8 cellular contexts compared by ENCODE assay signal in genomic region chr12:57735952-57736742, GRCh38. TPM values are rescaled to one million over a fixed set of nuclear protein-coding genes. Genes with fewer than 3 reads are reported as not detected.
A peak's percentile ranks its signal among the peaks of the same experiment; 100 is the strongest.
DNase-seq lines count a peak whose midpoint lies in the region; ATAC-seq, FAIRE-seq and TF ChIP-seq lines count a peak whose summit lies in the region.

No MANE protein-coding gene starts in this region.

- in situ Hi-C loops in K562 (cut with MboI) = no loop called here

- CTCF ChIA-PET in AG04450 (lab: Charles Lee) = interaction anchor here (1.1 to 2.6 kb wide), 4 partner anchors 10 to 278 kb away, joined by 8 to 19 read pairs (median 10); no protein-coding TSS in a partner anchor
- CTCF ChIA-PET in K562 (lab: Yijun Ruan, JAX; ENCODE audit: low intra/inter-chr PET ratio) = interaction anchor here (0.6 to 2.3 kb wide), 2 partner anchors 103 to 153 kb away, joined by 3 to 17 read pairs; partner anchors contain the start of gene B4GALNT1

- TF ChIP-seq EP300 in K562 (IDR thresholded peaks at IDR 0.05; ENCODE audit: low read length) = no peak

- H3K27me3 ChIP-seq in AG04450 (ENCODE audit: control insufficient read depth, insufficient read depth, low read length) (peaks cover 88% of the 10 kb centered on the region), K562 (ENCODE audit: control insufficient read depth in 2 of 2, insufficient read depth in 2 of 2, low read length in 2 of 2) (peaks cover 20 to 59% of the 10 kb centered on the region in 2 experiments), left lung (peaks cover 48 to 81% of the 10 kb centered on the region in 2 donors)

- no peaks in the 10 kb centered on the region for H4K20me1 ChIP-seq in K562 (replicated peaks; ENCODE audit: control insufficient read depth, insufficient read depth, low read length)

- peak overlapping the region; percentile 51 to 87 for H3K9ac ChIP-seq in K562 (ENCODE audit: insufficient read depth in 1 of 2, low read depth in 2 of 2, low read length in 2 of 2)

- BruUV-seq in K562 (replicated peaks; lab: Mats Ljungman, UMichigan) = no TSS peak

- no peaks in the 10 kb centered on the region for H3K79me2 ChIP-seq in K562 (ENCODE audit: control insufficient read depth, insufficient read depth, low read length)

- H3K36me3 ChIP-seq in K562 (ENCODE audit: control insufficient read depth, insufficient read depth, low read length) = no peaks in the 10 kb centered on the region
- peaks cover 0 to 50% of the 10 kb centered on the region in 2 donors for H3K36me3 ChIP-seq in left lung

- peak overlapping the region; percentile 94 for H2AFZ ChIP-seq in K562 (ENCODE audit: low read depth, low read length)

- no peak for DNase-seq in AG04450 (ENCODE audit: low read depth, low spot score)
- DNase-seq in HuH-7 (ENCODE audit: low spot score) = peak; percentile 80
- DNase-seq in K562 (ENCODE audit: extremely low read depth in 1 of 4, low spot score in 3 of 4) = peak; percentile 77 to 85 (median 82)
- DNase-seq in left lung = peak in 1 of 2 donors; percentile 66
- DNase-seq in HT-29 (ENCODE audit: low spot score) = no peak
- DNase-seq in HPDE6-E6E7 (ENCODE audit: extremely low spot score) = no peak

- peak overlapping the region; percentile 35 for H3K4me3 ChIP-seq in AG04450 (ENCODE audit: low read depth, low read length)
- H3K4me3 ChIP-seq in K562 = peak overlapping the region; percentile 38
- H3K4me3 ChIP-seq in left lung = no peak overlapping the region

- H3K9me1 ChIP-seq in K562 (ENCODE audit: control insufficient read depth, insufficient read depth, low read length) = peaks cover 4% of the 10 kb centered on the region

- intact Hi-C loops in K562 (cut with micrococcal nuclease) (loop anchor here (1.0 to 5.0 kb wide), 4 partner anchors 103 to 273 kb away; partner anchors contain the start of genes B4GALNT1, DDIT3 and MBD6), left lung (cut with DNase I) (no loop called here)

- TF ChIP-seq POLR2A in K562 (conservative IDR thresholded peaks at IDR 0.05) = no peak

- H3K9me3 ChIP-seq in AG04450 (ENCODE audit: control insufficient read depth, insufficient read depth, low read length) = no peaks in the 10 kb centered on the region; the same call in 1 of the 2 replicates
- no peaks in the 10 kb centered on the region for H3K9me3 ChIP-seq in K562 (replicated peaks; ENCODE audit: control insufficient read depth, insufficient read depth, low read depth, low read length)
- no peaks in the 10 kb centered on the region for H3K9me3 ChIP-seq in left lung

- FAIRE-seq in K562 (lab: Jason Lieb, UNC) = peak; percentile 85

- TF ChIP-seq RAD21 in K562 (CRISPR knock-in tag; conservative IDR thresholded peaks at IDR 0.05 in 1 of 2, IDR thresholded peaks at IDR 0.05 in 1 of 2) = peak; percentile 66 to 78

- ATAC-seq in K562 (peak; percentile 93), left lung (peak; percentile 29), HG03571 (IDR thresholded peaks at IDR 0.05; ENCODE audit: unreplicated experiment) (no peak), GM18907 (IDR thresholded peaks at IDR 0.05; ENCODE audit: unreplicated experiment) (no peak)

- H3K27ac ChIP-seq in AG04450 (ENCODE audit: low read depth, low read length) (no peak overlapping the region), K562 (ENCODE audit: extremely low read depth, low read depth, low read length) (peak overlapping the region; percentile 11; the same call in 2 of the 3 replicates), left lung (no peak overlapping the region)

- H3K4me2 ChIP-seq in K562 (ENCODE audit: insufficient read depth, low read length) = peak overlapping the region; percentile 81

- H3K4me1 ChIP-seq in K562 (replicated peaks in 1 of 2; ENCODE audit: control insufficient read depth in 2 of 2, insufficient read depth in 2 of 2, low read length in 2 of 2) = peaks cover 9 to 31% of the 10 kb centered on the region in 2 experiments; a peak in 4 of 5 replicates
- H3K4me1 ChIP-seq in left lung = peaks cover 13 to 44% of the 10 kb centered on the region in 2 donors

- POLR2A ChIA-PET in AG04450 (lab: Yijun Ruan, JAX) (interaction anchor here (1.9 to 2.2 kb wide), 2 partner anchors 9 to 10 kb away, joined by 8 to 10 read pairs; partner anchors contain the start of gene TSPAN31), K562 (lab: Yijun Ruan, JAX) (interaction anchor here (0.5 to 3.5 kb wide), 10 partner anchors 9 to 239 kb away, joined by 3 to 15 read pairs (median 3); partner anchors contain the start of genes CDK4, DDIT3, PIP4K2C and TSPAN31)

- WGBS in K562 (ENCODE audit: insufficient coverage, low coverage, missing lambda C conversion rate) = under 1% methylated on average over 44 of the region's 49 CpGs

- TF ChIP-seq CTCF in AG04450 (IDR thresholded peaks at IDR 0.05; ENCODE audit: low read depth, low read length) (peak; percentile 51), K562 (IDR thresholded peaks at IDR 0.05 in 2 of 3, conservative IDR thresholded peaks at IDR 0.05 in 1 of 3; ENCODE audit: insufficient read depth in 2 of 3, low read depth in 1 of 3, low read length in 3 of 3) (peak; percentile 71 to 79 (median 79)), left lung (IDR thresholded peaks at IDR 0.05) (no peak)

RNA-seq across cellular contexts. Expression of gene AGAP2, which starts 2.4 kb away (rescaled TPM):
- 0.02 and 0.06 TPM in 2 replicates for polyA plus RNA-seq in AG04450 (2011; rRNA removed)
- polyA minus RNA-seq in AG04450 (2011; rRNA and poly(A)+ RNA removed) = 0.22 and 0.37 TPM in 2 replicates
- 0.12 and 0.74 TPM in 2 replicates for total RNA-seq in K562 (2011; cell fraction: chromatin; rRNA removed; ENCODE audit: low replicate concordance)
- 0.26 and 0.67 TPM in 2 replicates for total RNA-seq in K562 (2011; cell fraction: nucleolus; rRNA removed)
- total RNA-seq in K562 (2011; cell fraction: nucleoplasm; rRNA removed) = 0.15 and 0.99 TPM in 2 replicates
- 0.18 and 0.20 TPM in 2 replicates for total RNA-seq in K562 (2014; rRNA removed)
- total RNA-seq in K562 (2014; rRNA removed; fragmentation: Illumina TruSeq; extraction: Trizol) = 0.13 and 0.36 TPM in 2 replicates
- 0.04 and 0.08 TPM in 2 replicates for total RNA-seq in K562 (2015; rRNA removed; fragmentation: Illumina TruSeq; extraction: Trizol)
- 0.31 and 0.60 TPM in 2 replicates for total RNA-seq in K562 (2021)
- polyA plus RNA-seq in K562 (2011; rRNA removed) = 0.12 and 0.36 TPM in 2 replicates
- 0.06 and 0.22 TPM in 2 replicates for polyA plus RNA-seq in K562 (2011; cell fraction: cytosol; rRNA removed)
- 0.39 and 0.57 TPM in 2 replicates for polyA plus RNA-seq in K562 (2011; cell fraction: nucleus; rRNA removed)
- polyA plus RNA-seq in K562 (2012) = 0.46 and 0.65 TPM in 2 replicates
- 0.19 and 0.77 TPM in 2 replicates for polyA plus RNA-seq in K562 (2014; fragmentation: Illumina TruSeq; extraction: Trizol)
- polyA plus RNA-seq in K562 (2014; fragmentation: Nextera tagmentation; extraction: Ambion mirVana) = under 1 TPM in 1 of 2 experiments, not detected in 1; 0.07 TPM
- polyA plus RNA-seq in K562 (2014; rRNA removed) = 0.20 and 0.88 TPM in 2 replicates
- polyA minus RNA-seq in K562 (2011; rRNA and poly(A)+ RNA removed) = 0.09 and 0.67 TPM in 2 replicates
- not detected in 2 replicates for polyA minus RNA-seq in K562 (2011; cell fraction: cytosol; rRNA and poly(A)+ RNA removed)
- 0.11 and 0.27 TPM in 2 replicates for polyA minus RNA-seq in K562 (2011; cell fraction: nucleus; rRNA and poly(A)+ RNA removed)
- total RNA-seq in left lung = 1 to 10 TPM; 1.9 to 5.8 TPM
- 1.9 and 4.0 TPM in 2 replicates for total RNA-seq in HT-29 (2014; rRNA removed; shearing (Covaris generic))

RNA-seq across cellular contexts. Expression of gene TSPAN31, which starts 8.7 kb away (rescaled TPM):
- polyA plus RNA-seq in AG04450 (2011; rRNA removed) (32.7 and 45.9 TPM in 2 replicates), K562 (2011; rRNA removed) (13.8 and 24.9 TPM in 2 replicates), K562 (2014; fragmentation: Illumina TruSeq; extraction: Trizol) (17.6 and 20.5 TPM in 2 replicates), K562 (2014; fragmentation: Nextera tagmentation; extraction: Ambion mirVana) (10 to 100 TPM; 20.1 to 26.4 TPM), K562 (2014; rRNA removed) (11.6 and 20.3 TPM in 2 replicates)
- polyA minus RNA-seq in AG04450 (2011; rRNA and poly(A)+ RNA removed) = 38.6 and 54.6 TPM in 2 replicates
- 36.4 and 39.7 TPM in 2 replicates for total RNA-seq in K562 (2011; cell fraction: chromatin; rRNA removed; ENCODE audit: low replicate concordance)
- total RNA-seq in K562 (2011; cell fraction: nucleolus; rRNA removed) = 29.6 and 31.4 TPM in 2 replicates
- total RNA-seq in K562 (2011; cell fraction: nucleoplasm; rRNA removed) = 39.6 and 43.3 TPM in 2 replicates
- total RNA-seq in K562 (2014; rRNA removed) (11.3 and 14.0 TPM in 2 replicates), K562 (2014; rRNA removed; fragmentation: Illumina TruSeq; extraction: Trizol) (14.3 and 14.7 TPM in 2 replicates), K562 (2015; rRNA removed; fragmentation: Illumina TruSeq; extraction: Trizol) (12.6 and 14.3 TPM in 2 replicates), K562 (2021) (11.0 and 12.4 TPM in 2 replicates), left lung (10 to 100 TPM; 33.5 to 40.0 TPM)
- polyA plus RNA-seq in K562 (2011; cell fraction: cytosol; rRNA removed) = 14.8 and 19.7 TPM in 2 replicates
- polyA plus RNA-seq in K562 (2011; cell fraction: nucleus; rRNA removed) = 14.7 and 19.0 TPM in 2 replicates
- polyA plus RNA-seq in K562 (2012) = 19.0 and 31.1 TPM in 2 replicates
- polyA minus RNA-seq in K562 (2011; rRNA and poly(A)+ RNA removed) = 10.0 and 19.6 TPM in 2 replicates
- polyA minus RNA-seq in K562 (2011; cell fraction: cytosol; rRNA and poly(A)+ RNA removed) = 5.6 and 6.3 TPM in 2 replicates
- 10.2 and 10.6 TPM in 2 replicates for polyA minus RNA-seq in K562 (2011; cell fraction: nucleus; rRNA and poly(A)+ RNA removed)
- total RNA-seq in HT-29 (2014; rRNA removed; shearing (Covaris generic)) = 35.0 and 42.9 TPM in 2 replicates

RNA-seq across cellular contexts. Expression of gene CDK4, which starts 16.0 kb away (rescaled TPM):
- polyA plus RNA-seq in AG04450 (2011; rRNA removed) = 251 and 288 TPM in 2 replicates
- polyA minus RNA-seq in AG04450 (2011; rRNA and poly(A)+ RNA removed) = 141 and 192 TPM in 2 replicates
- 135 and 229 TPM in 2 replicates for total RNA-seq in K562 (2011; cell fraction: chromatin; rRNA removed; ENCODE audit: low replicate concordance)
- 165 and 176 TPM in 2 replicates for total RNA-seq in K562 (2011; cell fraction: nucleolus; rRNA removed)
- total RNA-seq in K562 (2011; cell fraction: nucleoplasm; rRNA removed) = 168 and 190 TPM in 2 replicates
- 237 and 282 TPM in 2 replicates for total RNA-seq in K562 (2014; rRNA removed)
- 173 and 188 TPM in 2 replicates for total RNA-seq in K562 (2014; rRNA removed; fragmentation: Illumina TruSeq; extraction: Trizol)
- total RNA-seq in K562 (2015; rRNA removed; fragmentation: Illumina TruSeq; extraction: Trizol) = 216 and 217 TPM in 2 replicates
- total RNA-seq in K562 (2021) = 238 and 253 TPM in 2 replicates
- polyA plus RNA-seq in K562 (2011; rRNA removed) = 429 and 436 TPM in 2 replicates
- 496 and 542 TPM in 2 replicates for polyA plus RNA-seq in K562 (2011; cell fraction: cytosol; rRNA removed)
- 182 and 203 TPM in 2 replicates for polyA plus RNA-seq in K562 (2011; cell fraction: nucleus; rRNA removed)
- 227 and 292 TPM in 2 replicates for polyA plus RNA-seq in K562 (2012)
- 347 and 427 TPM in 2 replicates for polyA plus RNA-seq in K562 (2014; fragmentation: Illumina TruSeq; extraction: Trizol)
- polyA plus RNA-seq in K562 (2014; fragmentation: Nextera tagmentation; extraction: Ambion mirVana) = 10 to 100 TPM; 37.8 to 62.8 TPM
- 309 and 339 TPM in 2 replicates for polyA plus RNA-seq in K562 (2014; rRNA removed)
- 194 and 258 TPM in 2 replicates for polyA minus RNA-seq in K562 (2011; rRNA and poly(A)+ RNA removed)
- polyA minus RNA-seq in K562 (2011; cell fraction: cytosol; rRNA and poly(A)+ RNA removed) = 98.1 and 128 TPM in 2 replicates
- 95.2 and 124 TPM in 2 replicates for polyA minus RNA-seq in K562 (2011; cell fraction: nucleus; rRNA and poly(A)+ RNA removed)
- 100 to 1,000 TPM in 1 of 2 donors, 10 to 100 TPM in 1; 80.1 to 130 TPM for total RNA-seq in left lung
- 310 and 345 TPM in 2 replicates for total RNA-seq in HT-29 (2014; rRNA removed; shearing (Covaris generic))

RNA-seq across cellular contexts. Expression of gene MARCHF9, which starts 18.8 kb away (rescaled TPM):
- polyA plus RNA-seq in AG04450 (2011; rRNA removed) (3.6 and 3.7 TPM in 2 replicates), K562 (2011; rRNA removed) (6.6 and 10.3 TPM in 2 replicates), K562 (2014; fragmentation: Illumina TruSeq; extraction: Trizol) (9.5 and 9.9 TPM in 2 replicates), K562 (2014; fragmentation: Nextera tagmentation; extraction: Ambion mirVana) (1 to 10 TPM in 1 of 2 experiments, under 1 TPM in 1; 0.80 to 1.3 TPM), K562 (2014; rRNA removed) (9.7 and 12.4 TPM in 2 replicates)
- 3.7 and 5.2 TPM in 2 replicates for polyA minus RNA-seq in AG04450 (2011; rRNA and poly(A)+ RNA removed)
- total RNA-seq in K562 (2011; cell fraction: chromatin; rRNA removed; ENCODE audit: low replicate concordance) = 16.0 and 31.2 TPM in 2 replicates
- total RNA-seq in K562 (2011; cell fraction: nucleolus; rRNA removed) = 19.5 and 20.8 TPM in 2 replicates
- 19.7 and 22.6 TPM in 2 replicates for total RNA-seq in K562 (2011; cell fraction: nucleoplasm; rRNA removed)
- total RNA-seq in K562 (2014; rRNA removed) (6.2 and 6.9 TPM in 2 replicates), K562 (2014; rRNA removed; fragmentation: Illumina TruSeq; extraction: Trizol) (2.9 and 4.2 TPM in 2 replicates), K562 (2015; rRNA removed; fragmentation: Illumina TruSeq; extraction: Trizol) (4.6 and 5.6 TPM in 2 replicates), K562 (2021) (10.1 and 10.7 TPM in 2 replicates), left lung (10 to 100 TPM; 17.4 to 22.4 TPM)
- 7.2 and 10.1 TPM in 2 replicates for polyA plus RNA-seq in K562 (2011; cell fraction: cytosol; rRNA removed)
- polyA plus RNA-seq in K562 (2011; cell fraction: nucleus; rRNA removed) = 18.7 and 23.4 TPM in 2 replicates
- 7.2 and 10.2 TPM in 2 replicates for polyA plus RNA-seq in K562 (2012)
- polyA minus RNA-seq in K562 (2011; rRNA and poly(A)+ RNA removed) = 5.3 and 5.6 TPM in 2 replicates
- polyA minus RNA-seq in K562 (2011; cell fraction: cytosol; rRNA and poly(A)+ RNA removed) = 3.7 and 4.7 TPM in 2 replicates
- 5.0 and 5.2 TPM in 2 replicates for polyA minus RNA-seq in K562 (2011; cell fraction: nucleus; rRNA and poly(A)+ RNA removed)
- 9.4 and 12.3 TPM in 2 replicates for total RNA-seq in HT-29 (2014; rRNA removed; shearing (Covaris generic))

RNA-seq across cellular contexts. Expression of gene CYP27B1, which starts 30.7 kb away (rescaled TPM):
- 0.22 and 0.29 TPM in 2 replicates for polyA plus RNA-seq in AG04450 (2011; rRNA removed)
- polyA minus RNA-seq in AG04450 (2011; rRNA and poly(A)+ RNA removed) = 0.30 and 0.37 TPM in 2 replicates
- 12.2 and 25.6 TPM in 2 replicates for total RNA-seq in K562 (2011; cell fraction: chromatin; rRNA removed; ENCODE audit: low replicate concordance)
- total RNA-seq in K562 (2011; cell fraction: nucleolus; rRNA removed) = 10.4 and 15.5 TPM in 2 replicates
- 9.8 and 15.3 TPM in 2 replicates for total RNA-seq in K562 (2011; cell fraction: nucleoplasm; rRNA removed)
- 1.3 and 2.2 TPM in 2 replicates for total RNA-seq in K562 (2014; rRNA removed)
- 0.57 and 0.65 TPM in 2 replicates for total RNA-seq in K562 (2014; rRNA removed; fragmentation: Illumina TruSeq; extraction: Trizol)
- total RNA-seq in K562 (2015; rRNA removed; fragmentation: Illumina TruSeq; extraction: Trizol) = 1.2 TPM in 2 replicates
- 2.6 and 4.2 TPM in 2 replicates for total RNA-seq in K562 (2021)
- polyA plus RNA-seq in K562 (2011; rRNA removed) = 2.5 and 7.0 TPM in 2 replicates
- polyA plus RNA-seq in K562 (2011; cell fraction: cytosol; rRNA removed) = 2.6 and 4.3 TPM in 2 replicates
- polyA plus RNA-seq in K562 (2011; cell fraction: nucleus; rRNA removed) = 24.6 and 48.0 TPM in 2 replicates
- polyA plus RNA-seq in K562 (2012) = 1.8 and 2.4 TPM in 2 replicates
- polyA plus RNA-seq in K562 (2014; fragmentation: Illumina TruSeq; extraction: Trizol) = 1.5 and 1.8 TPM in 2 replicates
- under 1 TPM; 0.18 to 0.23 TPM for polyA plus RNA-seq in K562 (2014; fragmentation: Nextera tagmentation; extraction: Ambion mirVana)
- polyA plus RNA-seq in K562 (2014; rRNA removed) = 3.1 and 3.8 TPM in 2 replicates
- polyA minus RNA-seq in K562 (2011; rRNA and poly(A)+ RNA removed) = 1.9 and 2.5 TPM in 2 replicates
- 0.57 TPM in 1 of 2 replicates, not detected in the other for polyA minus RNA-seq in K562 (2011; cell fraction: cytosol; rRNA and poly(A)+ RNA removed)
- polyA minus RNA-seq in K562 (2011; cell fraction: nucleus; rRNA and poly(A)+ RNA removed) = 6.1 and 7.3 TPM in 2 replicates
- total RNA-seq in left lung = 1 to 10 TPM; 1.5 to 4.7 TPM
- total RNA-seq in HT-29 (2014; rRNA removed; shearing (Covaris generic)) = 7.0 and 11.0 TPM in 2 replicates

Comparison
In these comparisons a context has a peak if more than half of its experiments do, and no peak if none do; other contexts are left out.
1. DNase-seq: peak in HuH-7 (single experiment) and K562 (4 of 4); none in AG04450 (single experiment), HT-29 (single experiment) and HPDE6-E6E7 (single experiment).
2. H3K4me3 ChIP-seq: peak in AG04450 (single experiment) and K562 (single experiment); none in left lung (0 of 2).
3. CTCF ChIP-seq: peak in AG04450 (single experiment) and K562 (3 of 3); none in left lung (0 of 2).
4. ATAC-seq: peak in K562 (single experiment) and left lung (single experiment); none in HG03571 (single experiment) and GM18907 (single experiment).